ENCODE assay signal across 8 cellular contexts in genomic region chr7:128861957-128862570, GRCh38. TPM values are rescaled to one million over a fixed set of nuclear protein-coding genes. Genes with fewer than 3 reads are reported as not detected.
A peak's percentile ranks its signal among the peaks of the same experiment; 100 is the strongest.
DNase-seq lines count a peak whose midpoint lies in the region; ATAC-seq and TF ChIP-seq lines count a peak whose summit lies in the region.

No MANE protein-coding gene starts in this region.

- H3K27me3 ChIP-seq in testis: no peaks in the 10 kb centered on the region

- peaks cover 21% of the 10 kb centered on the region for H3K4me1 Mint-ChIP-seq in activated CD4-positive, alpha-beta T cell treated with anti-CD3 and anti-CD28 coated beads, Interleukin-2, amount 10 ng/mL, durations not matched to agents 24 days and 14 days
- H3K4me1 Mint-ChIP-seq in activated naive CD8-positive, alpha-beta T cell treated with anti-CD3 and anti-CD28 coated beads, Interleukin-2, amount 10 ng/mL, durations not matched to agents 7 days and 5 days: peaks cover 18% of the 10 kb centered on the region

- intact Hi-C loops in activated CD4-positive, alpha-beta T cell treated with anti-CD3 and anti-CD28 coated beads, Interleukin-2, amount 10 ng/mL, durations not matched to agents 24 days and 14 days (cut with micrococcal nuclease): loop anchor here (1.0 kb wide), 2 partner anchors 123 to 362 kb away; partner anchors contain the start of gene CALU
- intact Hi-C loops in testis (cut with DNase I; ENCODE audit: low total_unique reads): no loop called here

- peaks cover 2% of the 10 kb centered on the region for H3K27me3 Mint-ChIP-seq in activated CD4-positive, alpha-beta T cell treated with anti-CD3 and anti-CD28 coated beads, Interleukin-2, amount 10 ng/mL, durations not matched to agents 24 days and 14 days
- H3K27me3 Mint-ChIP-seq in activated naive CD8-positive, alpha-beta T cell treated with anti-CD3 and anti-CD28 coated beads, Interleukin-2, amount 10 ng/mL, durations not matched to agents 7 days and 5 days: peaks cover 1% of the 10 kb centered on the region

- H3K36me3 Mint-ChIP-seq in activated CD4-positive, alpha-beta T cell treated with anti-CD3 and anti-CD28 coated beads, Interleukin-2, amount 10 ng/mL, durations not matched to agents 24 days and 14 days (ENCODE audit: low read depth): peaks cover 21% of the 10 kb centered on the region
- H3K36me3 Mint-ChIP-seq in activated naive CD8-positive, alpha-beta T cell treated with anti-CD3 and anti-CD28 coated beads, Interleukin-2, amount 10 ng/mL, durations not matched to agents 7 days and 5 days: no peaks in the 10 kb centered on the region

- peak overlapping the region; percentile 71 to 94 for H3K4me3 ChIP-seq in testis

- H3K27ac ChIP-seq in testis: no peak overlapping the region

- TF ChIP-seq CTCF in testis (IDR thresholded peaks at IDR 0.05): no peak

- ATAC-seq in activated naive CD8-positive, alpha-beta T cell treated with anti-CD3 and anti-CD28 coated beads, Interleukin-2, amount 10 ng/mL, durations not matched to agents 7 days and 5 days (ENCODE audit: low read depth): no peak

- H3K4me3 Mint-ChIP-seq in activated CD4-positive, alpha-beta T cell treated with anti-CD3 and anti-CD28 coated beads, Interleukin-2, amount 10 ng/mL, durations not matched to agents 24 days and 14 days: peak overlapping the region; percentile 93
- peak overlapping the region; percentile 100 for H3K4me3 Mint-ChIP-seq in activated naive CD8-positive, alpha-beta T cell treated with anti-CD3 and anti-CD28 coated beads, Interleukin-2, amount 10 ng/mL, durations not matched to agents 7 days and 5 days

- H3K36me3 ChIP-seq in testis (ENCODE audit: low read depth, missing control alignments): no peaks in the 10 kb centered on the region

- 54 to 64% methylated on average over 15 of the region's 15 CpGs for WGBS in testis, 2 donors

- H3K9me3 ChIP-seq in testis: no peaks in the 10 kb centered on the region

- no peaks in the 10 kb centered on the region for H3K9me3 Mint-ChIP-seq in activated CD4-positive, alpha-beta T cell treated with anti-CD3 and anti-CD28 coated beads, Interleukin-2, amount 10 ng/mL, durations not matched to agents 24 days and 14 days
- H3K9me3 Mint-ChIP-seq in activated naive CD8-positive, alpha-beta T cell treated with anti-CD3 and anti-CD28 coated beads, Interleukin-2, amount 10 ng/mL, durations not matched to agents 7 days and 5 days: no peaks in the 10 kb centered on the region

- peak; percentile 62 for DNase-seq in activated CD4-positive, alpha-beta T cell treated with anti-CD3 and anti-CD28 coated beads, Interleukin-2, amount 10 ng/mL, durations not matched to agents 24 days and 14 days
- no peak for DNase-seq in activated CD4-positive, alpha-beta T cell treated with anti-CD3 and anti-CD28 coated beads, Interleukin-2, amount 50 U/mL, for 4 hours
- DNase-seq in activated naive CD8-positive, alpha-beta T cell treated with anti-CD3 and anti-CD28 coated beads, Interleukin-2, amount 10 ng/mL, durations not matched to agents 7 days and 5 days: no peak
- DNase-seq in kidney glomerular epithelial cell (lab: John Stamatoyannopoulos, UW): peak; percentile 88
- DNase-seq in testis: no peak
- DNase-seq in KG1 (lab: John Stamatoyannopoulos, UW): no peak
- no peak for DNase-seq in GOT3 (lab: John Stamatoyannopoulos, UW)
- DNase-seq in DMS79 (lab: John Stamatoyannopoulos, UW): no peak

- peaks cover 23% of the 10 kb centered on the region for H3K4me1 ChIP-seq in testis

- H3K27ac Mint-ChIP-seq in activated CD4-positive, alpha-beta T cell treated with anti-CD3 and anti-CD28 coated beads, Interleukin-2, amount 10 ng/mL, durations not matched to agents 24 days and 14 days: peak overlapping the region; percentile 96
- peak overlapping the region; percentile 99 for H3K27ac Mint-ChIP-seq in activated naive CD8-positive, alpha-beta T cell treated with anti-CD3 and anti-CD28 coated beads, Interleukin-2, amount 10 ng/mL, durations not matched to agents 7 days and 5 days

- TF ChIP-seq POLR2A in testis (IDR thresholded peaks at IDR 0.05): no peak

- POLR2A ChIA-PET in activated naive CD8-positive, alpha-beta T cell treated with anti-CD3 and anti-CD28 coated beads, Interleukin-2, amount 10 ng/mL, durations not matched to agents 7 days and 5 days (lab: Charles Lee): interaction anchor here (0.7 to 1.5 kb wide), 9 partner anchors 7 to 192 kb away, joined by 3 to 11 read pairs (median 4); partner anchors contain the start of gene CCDC136

RNA-seq across cellular contexts. Expression of gene ATP6V1F, which starts 0.6 kb away (rescaled TPM):
- 127 and 132 TPM in 2 replicates for total RNA-seq in activated CD4-positive, alpha-beta T cell treated with anti-CD3 and anti-CD28 coated beads, Interleukin-2, amount 10 ng/mL, durations not matched to agents 24 days and 14 days
- total RNA-seq in activated naive CD8-positive, alpha-beta T cell treated with anti-CD3 and anti-CD28 coated beads, Interleukin-2, amount 10 ng/mL, durations not matched to agents 7 days and 5 days: 100 to 1,000 TPM; 134 TPM
- 100 to 1,000 TPM; 133 to 166 TPM for total RNA-seq in testis
- polyA plus RNA-seq in testis (ENCODE audit: insufficient read depth, low read depth, low replicate concordance): 414 TPM

RNA-seq across cellular contexts. Expression of gene FLNC, which starts 31.9 kb away (rescaled TPM):
- 0.02 and 0.09 TPM in 2 replicates for total RNA-seq in activated CD4-positive, alpha-beta T cell treated with anti-CD3 and anti-CD28 coated beads, Interleukin-2, amount 10 ng/mL, durations not matched to agents 24 days and 14 days
- total RNA-seq in activated naive CD8-positive, alpha-beta T cell treated with anti-CD3 and anti-CD28 coated beads, Interleukin-2, amount 10 ng/mL, durations not matched to agents 7 days and 5 days: not detected
- 10 to 100 TPM in 1 of 2 donors, 1 to 10 TPM in 1; 8.8 to 14.4 TPM for total RNA-seq in testis
- polyA plus RNA-seq in testis (ENCODE audit: insufficient read depth, low read depth, low replicate concordance): 21.4 TPM

RNA-seq across cellular contexts. Expression of gene KCP, which starts 48.4 kb away (rescaled TPM):
- 0.09 and 0.17 TPM in 2 replicates for total RNA-seq in activated CD4-positive, alpha-beta T cell treated with anti-CD3 and anti-CD28 coated beads, Interleukin-2, amount 10 ng/mL, durations not matched to agents 24 days and 14 days
- under 1 TPM; 0.57 to 0.69 TPM for total RNA-seq in activated naive CD8-positive, alpha-beta T cell treated with anti-CD3 and anti-CD28 coated beads, Interleukin-2, amount 10 ng/mL, durations not matched to agents 7 days and 5 days
- total RNA-seq in testis: 1 to 10 TPM in 1 of 2 donors, under 1 TPM in 1; 0.68 to 1.2 TPM
- 1.4 TPM for polyA plus RNA-seq in testis (ENCODE audit: insufficient read depth, low read depth, low replicate concordance)

Comparison
In these comparisons a context has a peak if more than half of its experiments do, and no peak if none do; other contexts are left out.
1. DNase-seq: peak in activated CD4-positive, alpha-beta T cell treated with anti-CD3 and anti-CD28 coated beads, Interleukin-2, amount 10 ng/mL, durations not matched to agents 24 days and 14 days (single experiment) and kidney glomerular epithelial cell (single experiment); none in activated CD4-positive, alpha-beta T cell treated with anti-CD3 and anti-CD28 coated beads, Interleukin-2, amount 50 U/mL, for 4 hours (0 of 2), activated naive CD8-positive, alpha-beta T cell treated with anti-CD3 and anti-CD28 coated beads, Interleukin-2, amount 10 ng/mL, durations not matched to agents 7 days and 5 days (single experiment), testis (single experiment), KG1 (single experiment), GOT3 (single experiment) and DMS79 (single experiment).